18 cellular contexts compared by ENCODE assay signal in the genomic region with DNA sequence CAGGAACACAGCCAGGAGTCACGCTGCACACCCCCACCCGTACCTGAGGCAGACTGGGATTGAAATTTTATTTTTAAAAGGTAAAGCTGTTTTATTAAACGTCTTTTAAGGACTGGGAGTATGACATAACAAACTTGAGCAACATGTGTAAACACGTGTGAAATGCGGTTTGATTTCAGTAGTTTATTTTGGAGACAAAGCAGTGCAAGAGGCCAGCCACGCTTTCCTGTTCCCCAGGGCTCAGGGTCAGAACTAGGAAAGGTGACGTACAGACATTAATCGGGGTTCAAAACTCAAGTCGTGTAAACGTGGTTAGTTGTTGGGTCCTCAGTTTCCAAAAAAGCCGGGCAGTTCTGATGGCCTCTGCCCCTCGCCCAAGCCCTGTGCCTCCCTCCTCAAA. TPM values are rescaled to one million over a fixed set of nuclear protein-coding genes. Genes with fewer than 3 reads are reported as not detected.
DNase-seq lines count a peak whose midpoint lies in the region; ATAC-seq, FAIRE-seq and TF ChIP-seq lines count a peak whose summit lies in the region.
"Had no signal": no experiment of that assay in that cellular context is flagged by ENCODE, and none has a peak within 500 bp of the region (broad histone marks: within the 10 kb centered on the region; RNA-seq: fewer than 3 reads in every experiment).

No MANE protein-coding gene starts in this region.

- no peaks in the 10 kb centered on the region for H3K9me3 ChIP-seq in K562 (replicated peaks; ENCODE audit: control insufficient read depth, insufficient read depth, low read depth, low read length)
- no peaks in the 10 kb centered on the region for H3K9me3 ChIP-seq in CD8-positive, alpha-beta T cell (ENCODE audit: low read length)
- H3K9me3 ChIP-seq: A549, BE2C, Caco-2 had no signal

- intact Hi-C loops in K562 (cut with micrococcal nuclease) = no loop called here
- intact Hi-C loops in CD8-positive, alpha-beta T cell (cut with DNase I, micrococcal nuclease) = no loop called here

- H3K27me3 Mint-ChIP-seq in CD8-positive, alpha-beta T cell (ENCODE audit: low read depth) = no peaks in the 10 kb centered on the region
- H3K27me3 Mint-ChIP-seq: CD8-positive, alpha-beta memory T cell had no signal

- TF ChIP-seq CTCF in HL-60 (IDR thresholded peaks at IDR 0.05; ENCODE audit: insufficient read depth, low read length) (no peak), K562 (IDR thresholded peaks at IDR 0.05 in 2 of 3, conservative IDR thresholded peaks at IDR 0.05 in 1 of 3; ENCODE audit: insufficient read depth in 2 of 3, low read depth in 1 of 3, low read length in 3 of 3) (no peak), epithelial cell of esophagus (IDR thresholded peaks at IDR 0.05; ENCODE audit: insufficient read depth, low read depth, low read length, missing control alignments) (no peak)
- no peak for TF ChIP-seq CTCF in CD8-positive, alpha-beta T cell (IDR thresholded peaks at IDR 0.05)

- POLR2A ChIA-PET in K562 (lab: Yijun Ruan, JAX) = no interaction called here
- POLR2A ChIA-PET in CD8-positive, alpha-beta T cell (lab: Charles Lee) = no interaction called here

- ATAC-seq in K562 (no peak), GM21367 (IDR thresholded peaks at IDR 0.05; ENCODE audit: unreplicated experiment) (no peak)
- ATAC-seq in CD8-positive, alpha-beta T cell = no peak
- ATAC-seq: A549 had no signal

- CTCF ChIA-PET in K562 (lab: Yijun Ruan, JAX; ENCODE audit: low intra/inter-chr PET ratio) = no interaction called here
- CTCF ChIA-PET in CD8-positive, alpha-beta T cell (lab: Charles Lee) = interaction anchor here (1.4 kb wide), 1 partner anchor 12 kb away, joined by 5 read pairs; no protein-coding TSS in a partner anchor

- H3K4me2 ChIP-seq in K562 (ENCODE audit: insufficient read depth, low read length) = no peak overlapping the region
- H3K4me2 ChIP-seq: A549 had no signal

- no peak for TF ChIP-seq POLR2A in K562 (conservative IDR thresholded peaks at IDR 0.05)

- no peak for TF ChIP-seq RAD21 in K562 (CRISPR knock-in tag; conservative IDR thresholded peaks at IDR 0.05 in 1 of 2, IDR thresholded peaks at IDR 0.05 in 1 of 2)

- H3K4me3 ChIP-seq in HL-60 (replicated peaks; ENCODE audit: insufficient read depth, low read length) (no peak overlapping the region), K562 (no peak overlapping the region), epithelial cell of esophagus (ENCODE audit: low read length) (no peak overlapping the region)
- H3K4me3 ChIP-seq in CD8-positive, alpha-beta T cell (ENCODE audit: low read depth, low read length) = no peak overlapping the region
- H3K4me3 ChIP-seq: A549, GM23248 had no signal

- FAIRE-seq in K562 (lab: Jason Lieb, UNC) = no peak
- FAIRE-seq: A549 had no signal

- no peaks in the 10 kb centered on the region; the same call in 1 of the 2 replicates for H4K20me1 ChIP-seq in K562 (replicated peaks; ENCODE audit: control insufficient read depth, insufficient read depth, low read length)

- no peaks in the 10 kb centered on the region for H3K79me2 ChIP-seq in K562 (ENCODE audit: control insufficient read depth, insufficient read depth, low read length)

- in situ Hi-C loops in K562 (cut with MboI) = no loop called here

- no peaks in the 10 kb centered on the region for H3K9me3 Mint-ChIP-seq in CD8-positive, alpha-beta T cell
- H3K9me3 Mint-ChIP-seq: CD14-positive monocyte; CD8-positive, alpha-beta memory T cell; H9 had no signal

- no peak overlapping the region for H3K27ac Mint-ChIP-seq in CD8-positive, alpha-beta T cell
- H3K27ac Mint-ChIP-seq: CD14-positive monocyte had no signal

- H3K27ac ChIP-seq in HL-60 (replicated peaks) (no peak overlapping the region), K562 (ENCODE audit: extremely low read depth, low read depth, low read length) (no peak overlapping the region)
- H3K27ac ChIP-seq in CD8-positive, alpha-beta T cell (ENCODE audit: low read depth, low read length) = no peak overlapping the region
- H3K27ac ChIP-seq: A549, GM23248 had no signal

- no peak overlapping the region for H2AFZ ChIP-seq in K562 (ENCODE audit: low read depth, low read length)
- H2AFZ ChIP-seq: GM23248 had no signal

- BruUV-seq in K562 (replicated peaks; lab: Mats Ljungman, UMichigan) = TSS peak; percentile 38

- 67% methylated on average over 9 of the region's 12 CpGs for WGBS in K562 (ENCODE audit: insufficient coverage, low coverage, missing lambda C conversion rate)

- H3K27me3 ChIP-seq in HL-60 (ENCODE audit: insufficient read depth, poor library complexity, severe bottlenecking) (no peaks in the 10 kb centered on the region), K562 (ENCODE audit: control insufficient read depth in 2 of 2, insufficient read depth in 2 of 2, low read length in 2 of 2) (no peaks in the 10 kb centered on the region)
- H3K27me3 ChIP-seq in CD8-positive, alpha-beta T cell (ENCODE audit: insufficient read depth, low read length) = no peaks in the 10 kb centered on the region
- H3K27me3 ChIP-seq: BE2C had no signal

- H3K36me3 ChIP-seq in K562 (ENCODE audit: control insufficient read depth, insufficient read depth, low read length) = no peaks in the 10 kb centered on the region
- peaks cover 19% of the 10 kb centered on the region for H3K36me3 ChIP-seq in CD8-positive, alpha-beta T cell (ENCODE audit: insufficient read depth, low read length)

- peaks cover 62% of the 10 kb centered on the region for H3K36me3 Mint-ChIP-seq in CD8-positive, alpha-beta T cell

- peak; percentile 26 to 43 for DNase-seq in HL-60 (ENCODE audit: low read depth in 1 of 2, low spot score in 1 of 2)
- peak; percentile 55 for DNase-seq in MV-4-11 (lab: John Stamatoyannopoulos, UW)
- no peak for DNase-seq in K562 (ENCODE audit: extremely low read depth in 1 of 4, low spot score in 3 of 4)
- DNase-seq in epithelial cell of esophagus (ENCODE audit: low read depth) = peak; percentile 25
- no peak for DNase-seq in CD8-positive, alpha-beta T cell
- no peak for DNase-seq in stimulated activated CD8-positive, alpha-beta memory T cell treated with anti-CD3 and anti-CD28 coated beads, Interleukin-4, amount 100 ng/mL, for 48 hours
- DNase-seq: Caco-2; CD8-positive, alpha-beta memory T cell; DND-41; GDM1; GM23248; H9; KBM-7 had no signal

- peaks cover 7% of the 10 kb centered on the region for H3K9me1 ChIP-seq in K562 (ENCODE audit: control insufficient read depth, insufficient read depth, low read length)

- no peaks in the 10 kb centered on the region for H3K4me1 Mint-ChIP-seq in CD8-positive, alpha-beta T cell (ENCODE audit: low read depth)
- H3K4me1 Mint-ChIP-seq: CD14-positive monocyte, H9 had no signal

- H3K4me1 ChIP-seq in K562 (replicated peaks in 1 of 2; ENCODE audit: control insufficient read depth in 2 of 2, insufficient read depth in 2 of 2, low read length in 2 of 2) = peaks cover 0 to 22% of the 10 kb centered on the region in 2 experiments; a peak in 3 of 5 replicates
- H3K4me1 ChIP-seq in CD8-positive, alpha-beta T cell (ENCODE audit: insufficient read depth, low read length) = no peaks in the 10 kb centered on the region
- H3K4me1 ChIP-seq: Caco-2 had no signal

- no peak overlapping the region for H3K4me3 Mint-ChIP-seq in CD8-positive, alpha-beta T cell
- H3K4me3 Mint-ChIP-seq: CD14-positive monocyte; CD8-positive, alpha-beta memory T cell; H9 had no signal

- TF ChIP-seq EP300 in K562 (IDR thresholded peaks at IDR 0.05; ENCODE audit: low read length) = no peak

- no peak overlapping the region for H3K9ac ChIP-seq in K562 (ENCODE audit: insufficient read depth in 1 of 2, low read depth in 2 of 2, low read length in 2 of 2)
- H3K9ac ChIP-seq: GM23248 had no signal

TF ChIP-seq in K562, 482 proteins besides CTCF, POLR2A, EP300 and RAD21 (continues in another document):
- TF ChIP-seq CSDE1 (IDR thresholded peaks at IDR 0.05) (no peak), RBM34 (IDR thresholded peaks at IDR 0.05; ENCODE audit: borderline replicate concordance, insufficient read depth, low read length) (no peak), MTF1 (CRISPR knock-in tag; IDR thresholded peaks at IDR 0.05; ENCODE audit: borderline replicate concordance) (no peak), BRD9 (IDR thresholded peaks at IDR 0.05; ENCODE audit: low read depth, partially characterized antibody) (no peak), FOSL1 (tag; conservative IDR thresholded peaks at IDR 0.05) (no peak), WHSC1 (IDR thresholded peaks at IDR 0.05; ENCODE audit: low read length) (no peak)

RNA-seq across cellular contexts. Expression of a gene that starts 16.7 kb away (rescaled TPM):
- not detected in 2 replicates for total RNA-seq in K562 (2011; cell fraction: chromatin; rRNA removed; ENCODE audit: low replicate concordance)
- not detected in 2 replicates for total RNA-seq in K562 (2011; cell fraction: nucleolus; rRNA removed)
- not detected in 2 replicates for total RNA-seq in K562 (2011; cell fraction: nucleoplasm; rRNA removed)
- total RNA-seq in K562 (2014; rRNA removed) (not detected in 2 replicates), K562 (2014; rRNA removed; fragmentation: Illumina TruSeq; extraction: Trizol) (not detected in 2 replicates), K562 (2015; rRNA removed; fragmentation: Illumina TruSeq; extraction: Trizol) (not detected in 2 replicates), K562 (2021) (0.20 TPM in 1 of 2 replicates, not detected in the other)
- polyA plus RNA-seq in K562 (2011; rRNA removed) (not detected in 2 replicates), K562 (2014; fragmentation: Illumina TruSeq; extraction: Trizol) (not detected in 2 replicates), K562 (2014; fragmentation: Nextera tagmentation; extraction: Ambion mirVana) (not detected), K562 (2014; rRNA removed) (not detected in 2 replicates)
- polyA plus RNA-seq in K562 (2011; cell fraction: cytosol; rRNA removed) = not detected in 2 replicates
- not detected in 2 replicates for polyA plus RNA-seq in K562 (2011; cell fraction: nucleus; rRNA removed)
- polyA plus RNA-seq in K562 (2012) = not detected in 2 replicates
- polyA minus RNA-seq in K562 (2011; rRNA and poly(A)+ RNA removed) = not detected in 2 replicates
- not detected in 2 replicates for polyA minus RNA-seq in K562 (2011; cell fraction: cytosol; rRNA and poly(A)+ RNA removed)
- not detected in 2 replicates for polyA minus RNA-seq in K562 (2011; cell fraction: nucleus; rRNA and poly(A)+ RNA removed)
- not detected for total RNA-seq in CD8-positive, alpha-beta T cell
- total RNA-seq: Caco-2; CD8-positive, alpha-beta memory T cell; GM23248 had no signal
- polyA plus RNA-seq: AG04450; CD14-positive monocyte; CD8-positive, alpha-beta memory T cell; GM23248 had no signal

Comparison
In these comparisons a context has a peak if more than half of its experiments do, and no peak if none do; other contexts are left out.
1. DNase-seq: peak in HL-60 (2 of 2), MV-4-11 (single experiment) and epithelial cell of esophagus (single experiment); none in K562 (0 of 4), CD8-positive, alpha-beta T cell (0 of 7) and stimulated activated CD8-positive, alpha-beta memory T cell treated with anti-CD3 and anti-CD28 coated beads, Interleukin-4, amount 100 ng/mL, for 48 hours (single experiment).